Comparison of ENCODE assay signal across 2 cellular contexts in the genomic region with DNA sequence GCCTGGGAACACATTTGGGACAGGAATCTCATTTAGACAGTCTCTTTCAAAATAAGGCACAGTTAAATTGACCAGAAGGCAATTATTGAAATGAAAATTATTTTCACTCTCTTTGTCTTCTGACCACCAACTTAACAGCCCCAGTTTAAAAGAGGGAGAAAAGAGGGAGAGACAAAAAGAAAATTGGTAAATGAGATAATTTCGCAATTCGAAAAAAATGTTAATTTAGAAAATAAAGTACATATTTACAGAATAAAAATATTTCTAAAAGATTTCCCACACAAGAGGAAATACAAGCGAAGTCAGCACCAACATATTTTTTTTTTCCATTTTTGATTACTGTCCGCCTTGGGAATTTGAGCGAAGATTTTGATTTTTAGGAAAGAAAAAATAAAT.
A peak's percentile ranks its signal among the peaks of the same experiment; 100 is the strongest.
TF ChIP-seq lines count a peak whose summit lies in the region.

No MANE protein-coding gene starts in this region.

TF ChIP-seq in A549, 52 proteins besides CTCF, POLR2A, EP300 and RAD21:
- TF ChIP-seq MYC (IDR thresholded peaks at IDR 0.05; ENCODE audit: borderline replicate concordance, low read length) (no peak), HOXB5 (CRISPR knock-in tag; IDR thresholded peaks at IDR 0.05) (no peak), CEBPB (IDR thresholded peaks at IDR 0.05) (no peak), PHF8 (IDR thresholded peaks at IDR 0.05; ENCODE audit: borderline replicate concordance, low read depth) (no peak), MAFK (IDR thresholded peaks at IDR 0.05; ENCODE audit: partially characterized antibody) (no peak), ESRRA (IDR thresholded peaks at IDR 0.05; ENCODE audit: borderline replicate concordance, low read length) (no peak), HEYL (CRISPR knock-in tag; IDR thresholded peaks at IDR 0.05) (no peak), ZFP36 (IDR thresholded peaks at IDR 0.05; ENCODE audit: borderline replicate concordance, partially characterized antibody) (no peak), HOXA7 (CRISPR knock-in tag; IDR thresholded peaks at IDR 0.05) (no peak), JUN (IDR thresholded peaks at IDR 0.05) (no peak), BHLHE40 (IDR thresholded peaks at IDR 0.05; ENCODE audit: low read depth, low read length) (no peak), CBX2 (IDR thresholded peaks at IDR 0.05; ENCODE audit: borderline replicate concordance, low read depth) (no peak; the same call in 1 of the 2 replicates), RCOR1 (IDR thresholded peaks at IDR 0.05; ENCODE audit: low read depth, low read length) (no peak), MAZ (IDR thresholded peaks at IDR 0.05; ENCODE audit: borderline replicate concordance, low read depth, low read length) (no peak), MAX (IDR thresholded peaks at IDR 0.05) (no peak), CHD2 (IDR thresholded peaks at IDR 0.05; ENCODE audit: low read length, partially characterized antibody) (no peak), ZC3H11A (IDR thresholded peaks at IDR 0.05) (no peak)
- TF ChIP-seq, protein P1, sequence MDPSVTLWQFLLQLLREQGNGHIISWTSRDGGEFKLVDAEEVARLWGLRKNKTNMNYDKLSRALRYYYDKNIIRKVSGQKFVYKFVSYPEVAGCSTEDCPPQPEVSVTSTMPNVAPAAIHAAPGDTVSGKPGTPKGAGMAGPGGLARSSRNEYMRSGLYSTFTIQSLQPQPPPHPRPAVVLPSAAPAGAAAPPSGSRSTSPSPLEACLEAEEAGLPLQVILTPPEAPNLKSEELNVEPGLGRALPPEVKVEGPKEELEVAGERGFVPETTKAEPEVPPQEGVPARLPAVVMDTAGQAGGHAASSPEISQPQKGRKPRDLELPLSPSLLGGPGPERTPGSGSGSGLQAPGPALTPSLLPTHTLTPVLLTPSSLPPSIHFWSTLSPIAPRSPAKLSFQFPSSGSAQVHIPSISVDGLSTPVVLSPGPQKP (IDR thresholded peaks at IDR 0.05; ENCODE audit: low read depth, low read length): no peak

TF ChIP-seq in GM23338, 12 proteins besides CTCF, POLR2A, EP300 and RAD21:
- no peak for TF ChIP-seq JUNB (IDR thresholded peaks at IDR 0.05; ENCODE audit: unreplicated experiment)
- TF ChIP-seq EZH2 (IDR thresholded peaks at IDR 0.05; ENCODE audit: low read depth, unreplicated experiment): peak; percentile 5
